In genomic region chr17:41734949-41735313, GRCh38 we compare ENCODE assay signal across 2 cellular contexts.
TF ChIP-seq lines count a peak whose summit lies in the region.

No MANE protein-coding gene starts in this region.

TF ChIP-seq in Ishikawa, 13 proteins besides CTCF, POLR2A, EP300 and RAD21:
- TF ChIP-seq USF1 (IDR thresholded peaks at IDR 0.05) (no peak), MAX (IDR thresholded peaks at IDR 0.05) (peak; percentile 45; the same call in 1 of the 2 replicates), ZBTB7A (IDR thresholded peaks at IDR 0.05; ENCODE audit: low read depth) (peak; percentile 74; the same call in 1 of the 2 replicates)

TF ChIP-seq in endothelial cell of umbilical vein, 7 proteins besides CTCF, POLR2A, EP300 and RAD21:
- TF ChIP-seq POLR2AphosphoS5 (IDR thresholded peaks at IDR 0.05; ENCODE audit: insufficient read depth, low read depth, low read length) (no peak), MYC (IDR thresholded peaks at IDR 0.05; ENCODE audit: low read depth, low read length) (no peak), JUN (IDR thresholded peaks at IDR 0.05; ENCODE audit: borderline replicate concordance, insufficient read depth, insufficient read length, low read depth) (no peak), GATA2 (IDR thresholded peaks at IDR 0.05; ENCODE audit: insufficient read depth, insufficient read length, low read depth, low read length) (no peak), MAX (IDR thresholded peaks at IDR 0.05; ENCODE audit: insufficient read depth, insufficient read length) (no peak), FOS (IDR thresholded peaks at IDR 0.05; ENCODE audit: borderline replicate concordance, insufficient read depth, low read length) (no peak), EZH2 (IDR thresholded peaks at IDR 0.05; ENCODE audit: borderline replicate concordance, low read depth, low read length, severe bottlenecking) (no peak)
TF ChIP-seq in endothelial cell of umbilical vein: peak in this region for 0.
